In genomic region chr12:64695550-64695949, GRCh38 we compare ENCODE assay signal across 1 cellular context.
TF ChIP-seq lines count a peak whose summit lies in the region.

No MANE protein-coding gene starts in this region.

TF ChIP-seq in GM12878, 131 proteins besides CTCF, POLR2A, EP300 and RAD21:
- no peak for TF ChIP-seq PRDM15 (CRISPR knock-in tag; IDR thresholded peaks at IDR 0.05)
- TF ChIP-seq CREM (IDR thresholded peaks at IDR 0.05; ENCODE audit: low read depth): no peak
- no peak for TF ChIP-seq BRCA1 (IDR thresholded peaks at IDR 0.05; ENCODE audit: low read depth, low read length)
- TF ChIP-seq BCL11A (IDR thresholded peaks at IDR 0.05; ENCODE audit: low read depth, low read length): no peak
- no peak for TF ChIP-seq DPF2 (IDR thresholded peaks at IDR 0.05)
- TF ChIP-seq E2F8 (IDR thresholded peaks at IDR 0.05; ENCODE audit: low read depth, partially characterized antibody): no peak
- no peak for TF ChIP-seq GABPA (IDR thresholded peaks at IDR 0.05; ENCODE audit: low read depth)
- TF ChIP-seq NFYA (IDR thresholded peaks at IDR 0.05; ENCODE audit: borderline replicate concordance, low read depth, low read length): no peak
- TF ChIP-seq TARDBP (IDR thresholded peaks at IDR 0.05; ENCODE audit: borderline replicate concordance): no peak
- TF ChIP-seq ETV6 (conservative IDR thresholded peaks at IDR 0.05 in 1 of 2, IDR thresholded peaks at IDR 0.05 in 1 of 2; ENCODE audit: borderline replicate concordance in 1 of 2, low read depth in 1 of 2): no peak
- no peak for TF ChIP-seq PKNOX1 (IDR thresholded peaks at IDR 0.05)
- no peak for TF ChIP-seq HCFC1 (IDR thresholded peaks at IDR 0.05; ENCODE audit: low read length)
- no peak for TF ChIP-seq NKRF (conservative IDR thresholded peaks at IDR 0.05)
- no peak for TF ChIP-seq STAT3 (IDR thresholded peaks at IDR 0.05; ENCODE audit: low read depth, low read length)
- no peak for TF ChIP-seq TCF12 (IDR thresholded peaks at IDR 0.05; ENCODE audit: low read depth, low read length)
